Comparison of ENCODE assay signal across 22 cellular contexts in the genomic region with DNA sequence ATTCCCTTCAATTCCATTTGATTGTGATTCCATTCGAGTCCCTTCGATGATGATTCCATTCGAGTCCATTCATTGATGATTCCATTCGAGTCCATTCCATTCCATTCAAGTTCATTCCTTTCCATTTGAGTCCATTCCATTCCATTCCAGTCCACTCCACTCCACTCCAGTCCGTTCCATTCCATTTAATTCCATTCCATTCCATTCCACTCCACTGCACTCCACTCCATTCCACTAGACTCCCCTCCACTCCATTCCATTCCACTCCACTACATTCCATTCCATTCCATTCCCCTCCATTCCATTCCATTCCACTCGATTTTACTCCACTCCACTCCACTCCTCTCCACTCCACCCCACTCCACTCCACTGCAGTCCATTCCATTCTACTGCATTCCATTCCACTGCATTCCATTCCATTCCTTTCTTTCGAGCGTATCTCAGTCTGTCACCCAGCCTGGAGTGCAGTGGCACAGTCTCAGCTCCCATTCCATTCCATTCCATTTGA.
DNase-seq lines count a peak whose midpoint lies in the region; ATAC-seq, FAIRE-seq and TF ChIP-seq lines count a peak whose summit lies in the region.
"Had no signal": no experiment of that assay in that cellular context is flagged by ENCODE, and none has a peak within 500 bp of the region (broad histone marks: within the 10 kb centered on the region; RNA-seq: fewer than 3 reads in every experiment).

No MANE protein-coding gene starts in this region.

- no peak for TF ChIP-seq POLR2A in endothelial cell of umbilical vein (IDR thresholded peaks at IDR 0.05; ENCODE audit: low read depth, low read length)

- H3K4me3 Mint-ChIP-seq in stimulated activated naive CD8-positive, alpha-beta T cell treated with anti-CD3 and anti-CD28 coated beads, Interleukin-15, Interleukin-2, amounts not matched to agents 100 ng/mL and 50 ng/mL, for 24 hours: no peak overlapping the region
- H3K4me3 Mint-ChIP-seq in stimulated activated naive CD8-positive, alpha-beta T cell treated with anti-CD3 and anti-CD28 coated beads, Interleukin-15, amount 100 ng/mL, for 72 hours: no peak overlapping the region
- no peak overlapping the region for H3K4me3 Mint-ChIP-seq in activated T-helper 1 cell treated with anti-CD3 and anti-CD28 coated beads, Interleukin-12 subunit alpha, Interleukin-12 subunit beta, Interleukin-2, Interleukin-4 antibody, amounts not matched to agents 30 ng/mL and 10 ng/mL and 1 ng/mL, durations not matched to agents 14 hours and 24 hours and 36 hours
- H3K4me3 Mint-ChIP-seq: CD4-positive, CD25-positive, alpha-beta regulatory T cell had no signal

- H3K4me2 ChIP-seq in endothelial cell of umbilical vein (ENCODE audit: insufficient read depth, low read length) (no peak overlapping the region), trophoblast cell (ENCODE audit: low read length) (no peak overlapping the region)

- H3K9ac ChIP-seq in endothelial cell of umbilical vein (replicated peaks; ENCODE audit: extremely low read depth, insufficient read depth, low read length) (no peak overlapping the region), trophoblast cell (ENCODE audit: low read length) (no peak overlapping the region)

- TF ChIP-seq CTCF in endothelial cell of umbilical vein (IDR thresholded peaks at IDR 0.05; ENCODE audit: extremely low read depth in 1 of 2, insufficient read depth in 1 of 2, low read depth in 1 of 2, low read length in 2 of 2): no peak

- no peaks in the 10 kb centered on the region for H3K36me3 ChIP-seq in endothelial cell of umbilical vein (ENCODE audit: control insufficient read depth in 2 of 2, extremely low read depth in 1 of 2, insufficient read depth in 2 of 2, low read length in 2 of 2)
- no peaks in the 10 kb centered on the region for H3K36me3 ChIP-seq in trophoblast cell (ENCODE audit: control insufficient read depth in 1 of 2, insufficient read depth in 2 of 2, low read length in 2 of 2)
- H3K36me3 ChIP-seq: BE2C had no signal

- POLR2A ChIA-PET in endothelial cell of umbilical vein (lab: Charles Lee): no interaction called here

- H3K9me3 ChIP-seq in endothelial cell of umbilical vein (replicated peaks; ENCODE audit: control insufficient read depth, insufficient read depth, low read length) (peaks cover 6% of the 10 kb centered on the region), trophoblast cell (ENCODE audit: insufficient read depth, low read depth, low read length) (peaks cover 7% of the 10 kb centered on the region)
- H3K9me3 ChIP-seq: BE2C had no signal

- H4K12ac ChIP-seq in trophoblast cell (ENCODE audit: low read depth, low read length): no peak overlapping the region

- H2BK120ac ChIP-seq in trophoblast cell (ENCODE audit: insufficient read depth, low read length, poor library complexity): no peak overlapping the region

- no peaks in the 10 kb centered on the region for H3K4me1 Mint-ChIP-seq in stimulated activated naive CD8-positive, alpha-beta T cell treated with anti-CD3 and anti-CD28 coated beads, Interleukin-15, Interleukin-2, amounts not matched to agents 100 ng/mL and 50 ng/mL, for 24 hours (ENCODE audit: low read depth)
- H3K4me1 Mint-ChIP-seq in stimulated activated naive CD8-positive, alpha-beta T cell treated with anti-CD3 and anti-CD28 coated beads, Interleukin-15, amount 100 ng/mL, for 72 hours: no peaks in the 10 kb centered on the region
- H3K4me1 Mint-ChIP-seq in activated T-helper 1 cell treated with anti-CD3 and anti-CD28 coated beads, Interleukin-12 subunit alpha, Interleukin-12 subunit beta, Interleukin-2, Interleukin-4 antibody, amounts not matched to agents 30 ng/mL and 10 ng/mL and 1 ng/mL, durations not matched to agents 14 hours and 24 hours and 36 hours (ENCODE audit: low read depth): no peaks in the 10 kb centered on the region
- H3K4me1 Mint-ChIP-seq: CD8-positive, alpha-beta memory T cell had no signal

- no peak for DNase-seq in stimulated activated naive CD8-positive, alpha-beta T cell treated with anti-CD3 and anti-CD28 coated beads, Interleukin-15, amount 100 ng/mL, for 72 hours
- DNase-seq in endothelial cell of umbilical vein (ENCODE audit: low read depth, low spot score): peak; percentile 5
- DNase-seq in trophoblast cell: no peak
- no peak for DNase-seq in activated T-helper 1 cell treated with anti-CD3 and anti-CD28 coated beads, Interleukin-12 subunit alpha, Interleukin-12 subunit beta, Interleukin-2, Interleukin-4 antibody, amounts not matched to agents 30 ng/mL and 10 ng/mL and 1 ng/mL, durations not matched to agents 14 hours and 24 hours and 36 hours (ENCODE audit: low spot score)
- no peak for DNase-seq in NCI-H446 (lab: John Stamatoyannopoulos, UW)
- DNase-seq: ACHN; BE2C; C1 segment of cervical spinal cord; CD4-positive, CD25-positive, alpha-beta regulatory T cell; CD8-positive, alpha-beta memory T cell; COR-L47; DMS 273 treated with DMSO at 0.1 percent for 48 hours; DMS53; DND-41; EL; GOT3; H7 had no signal

- FAIRE-seq in endothelial cell of umbilical vein (lab: Jason Lieb, UNC): no peak
- FAIRE-seq: A204.1, GM12878, HTR-8/SVneo had no signal

- no peaks in the 10 kb centered on the region for H3K79me2 ChIP-seq in endothelial cell of umbilical vein (ENCODE audit: control insufficient read depth, insufficient read depth, low read length)
- H3K79me2 ChIP-seq in trophoblast cell (ENCODE audit: control insufficient read depth, insufficient read depth, low read length, poor library complexity): no peaks in the 10 kb centered on the region

- H4K20me1 ChIP-seq in endothelial cell of umbilical vein (replicated peaks; ENCODE audit: control insufficient read depth, extremely low read depth, insufficient read depth, low read length): no peaks in the 10 kb centered on the region

- no peak overlapping the region for H3K4ac ChIP-seq in trophoblast cell (ENCODE audit: low read depth, low read length)

- no peak overlapping the region for H2BK5ac ChIP-seq in trophoblast cell (ENCODE audit: low read depth, low read length, poor library complexity)

- intact Hi-C loops in endothelial cell of umbilical vein (cut with micrococcal nuclease): no loop called here
- intact Hi-C loops in activated T-helper 1 cell treated with anti-CD3 and anti-CD28 coated beads, Interleukin-12 subunit alpha, Interleukin-12 subunit beta, Interleukin-2, Interleukin-4 antibody, amounts not matched to agents 30 ng/mL and 10 ng/mL and 1 ng/mL, durations not matched to agents 14 hours and 24 hours and 36 hours (cut with micrococcal nuclease): no loop called here

- H3K9me3 Mint-ChIP-seq in stimulated activated naive CD8-positive, alpha-beta T cell treated with anti-CD3 and anti-CD28 coated beads, Interleukin-15, Interleukin-2, amounts not matched to agents 100 ng/mL and 50 ng/mL, for 24 hours: peaks cover 26% of the 10 kb centered on the region
- H3K9me3 Mint-ChIP-seq in stimulated activated naive CD8-positive, alpha-beta T cell treated with anti-CD3 and anti-CD28 coated beads, Interleukin-15, amount 100 ng/mL, for 72 hours: peaks cover 21 to 27% of the 10 kb centered on the region in 2 donors
- H3K9me3 Mint-ChIP-seq in activated T-helper 1 cell treated with anti-CD3 and anti-CD28 coated beads, Interleukin-12 subunit alpha, Interleukin-12 subunit beta, Interleukin-2, Interleukin-4 antibody, amounts not matched to agents 30 ng/mL and 10 ng/mL and 1 ng/mL, durations not matched to agents 14 hours and 24 hours and 36 hours: peaks cover 42% of the 10 kb centered on the region

- H3K27me3 Mint-ChIP-seq in stimulated activated naive CD8-positive, alpha-beta T cell treated with anti-CD3 and anti-CD28 coated beads, Interleukin-15, Interleukin-2, amounts not matched to agents 100 ng/mL and 50 ng/mL, for 24 hours: no peaks in the 10 kb centered on the region
- H3K27me3 Mint-ChIP-seq in stimulated activated naive CD8-positive, alpha-beta T cell treated with anti-CD3 and anti-CD28 coated beads, Interleukin-15, amount 100 ng/mL, for 72 hours: no peaks in the 10 kb centered on the region
- H3K27me3 Mint-ChIP-seq in activated T-helper 1 cell treated with anti-CD3 and anti-CD28 coated beads, Interleukin-12 subunit alpha, Interleukin-12 subunit beta, Interleukin-2, Interleukin-4 antibody, amounts not matched to agents 30 ng/mL and 10 ng/mL and 1 ng/mL, durations not matched to agents 14 hours and 24 hours and 36 hours (ENCODE audit: insufficient read depth): no peaks in the 10 kb centered on the region
- H3K27me3 Mint-ChIP-seq: CD4-positive, CD25-positive, alpha-beta regulatory T cell had no signal

- no peaks in the 10 kb centered on the region for H3K79me1 ChIP-seq in trophoblast cell (ENCODE audit: low read length)

- no TSS peak for BruUV-seq in endothelial cell of umbilical vein (replicated peaks; lab: Mats Ljungman, UMichigan)

- no peaks in the 10 kb centered on the region for H3K9me1 ChIP-seq in endothelial cell of umbilical vein (replicated peaks; ENCODE audit: control insufficient read depth, extremely low read depth, insufficient read depth, low read length)

- no peak overlapping the region for H4K8ac ChIP-seq in trophoblast cell (ENCODE audit: low read depth, low read length)

- H2BK12ac ChIP-seq in trophoblast cell (ENCODE audit: low read length): no peak overlapping the region

- dilution Hi-C loops in endothelial cell of umbilical vein (cut with MboI; ENCODE audit: extremely low pct_ligation_motif_present, low sequenced_read_pairs): no loop called here

- H3K36me3 Mint-ChIP-seq in stimulated activated naive CD8-positive, alpha-beta T cell treated with anti-CD3 and anti-CD28 coated beads, Interleukin-15, Interleukin-2, amounts not matched to agents 100 ng/mL and 50 ng/mL, for 24 hours (ENCODE audit: low read depth): peaks cover 15% of the 10 kb centered on the region
- H3K36me3 Mint-ChIP-seq in activated T-helper 1 cell treated with anti-CD3 and anti-CD28 coated beads, Interleukin-12 subunit alpha, Interleukin-12 subunit beta, Interleukin-2, Interleukin-4 antibody, amounts not matched to agents 30 ng/mL and 10 ng/mL and 1 ng/mL, durations not matched to agents 14 hours and 24 hours and 36 hours (ENCODE audit: low read depth): peaks cover 3% of the 10 kb centered on the region

- no peak overlapping the region for H4K91ac ChIP-seq in trophoblast cell (ENCODE audit: low read depth, low read length)

- H3K27ac Mint-ChIP-seq in stimulated activated naive CD8-positive, alpha-beta T cell treated with anti-CD3 and anti-CD28 coated beads, Interleukin-15, Interleukin-2, amounts not matched to agents 100 ng/mL and 50 ng/mL, for 24 hours: peak overlapping the region; percentile 10
- H3K27ac Mint-ChIP-seq in stimulated activated naive CD8-positive, alpha-beta T cell treated with anti-CD3 and anti-CD28 coated beads, Interleukin-15, amount 100 ng/mL, for 72 hours: no peak overlapping the region
- H3K27ac Mint-ChIP-seq in activated T-helper 1 cell treated with anti-CD3 and anti-CD28 coated beads, Interleukin-12 subunit alpha, Interleukin-12 subunit beta, Interleukin-2, Interleukin-4 antibody, amounts not matched to agents 30 ng/mL and 10 ng/mL and 1 ng/mL, durations not matched to agents 14 hours and 24 hours and 36 hours: no peak overlapping the region
- H3K27ac Mint-ChIP-seq: CD8-positive, alpha-beta memory T cell had no signal

- no peak overlapping the region for H2AK5ac ChIP-seq in trophoblast cell (ENCODE audit: low read length)

- CTCF ChIA-PET in endothelial cell of umbilical vein (lab: Charles Lee): no interaction called here

- no peak overlapping the region for H3K14ac ChIP-seq in trophoblast cell (ENCODE audit: low read length)

- 100% methylated on average over 1 of the region's 8 CpGs for WGBS in trophoblast cell (ENCODE audit: extremely low coverage, insufficient coverage, insufficient read length)

- H3K4me3 ChIP-seq in endothelial cell of umbilical vein (replicated peaks in 1 of 3; ENCODE audit: insufficient read depth in 1 of 3, low read depth in 1 of 3, low read length in 3 of 3) (no peak overlapping the region), trophoblast cell (ENCODE audit: low read depth, low read length) (no peak overlapping the region)
- H3K4me3 ChIP-seq: GM12878 had no signal

- H3K27me3 ChIP-seq in endothelial cell of umbilical vein (ENCODE audit: control insufficient read depth in 2 of 2, insufficient read depth in 2 of 2, low read length in 2 of 2) (no peaks in the 10 kb centered on the region), trophoblast cell (ENCODE audit: insufficient read depth, low read length) (no peaks in the 10 kb centered on the region)
- H3K27me3 ChIP-seq: BE2C had no signal

- ATAC-seq in stimulated activated naive CD8-positive, alpha-beta T cell treated with anti-CD3 and anti-CD28 coated beads, Interleukin-15, amount 100 ng/mL, for 72 hours: no peak
- ATAC-seq: GM12878, HCT116 had no signal

- H3K4me1 ChIP-seq in endothelial cell of umbilical vein (ENCODE audit: control insufficient read depth, extremely low read depth, insufficient read depth, low read length) (no peaks in the 10 kb centered on the region), trophoblast cell (ENCODE audit: control insufficient read depth in 1 of 2, insufficient read depth in 2 of 2, low read length in 2 of 2) (no peaks in the 10 kb centered on the region)
- H3K4me1 ChIP-seq: BE2C had no signal

- H3K23ac ChIP-seq in trophoblast cell (ENCODE audit: low read length): peak overlapping the region; percentile 17

- H3K27ac ChIP-seq in endothelial cell of umbilical vein (ENCODE audit: insufficient read depth, low read depth, low read length) (no peak overlapping the region), trophoblast cell (ENCODE audit: low read depth, low read length) (no peak overlapping the region)

- H2AFZ ChIP-seq in endothelial cell of umbilical vein (ENCODE audit: low read depth, low read length): no peak overlapping the region
- H2AFZ ChIP-seq in trophoblast cell (ENCODE audit: insufficient read depth, low read length, poor library complexity): no peak overlapping the region

- no peak overlapping the region for H3K18ac ChIP-seq in trophoblast cell (ENCODE audit: low read length)
